1 cellular context compared by ENCODE assay signal in the genomic region with DNA sequence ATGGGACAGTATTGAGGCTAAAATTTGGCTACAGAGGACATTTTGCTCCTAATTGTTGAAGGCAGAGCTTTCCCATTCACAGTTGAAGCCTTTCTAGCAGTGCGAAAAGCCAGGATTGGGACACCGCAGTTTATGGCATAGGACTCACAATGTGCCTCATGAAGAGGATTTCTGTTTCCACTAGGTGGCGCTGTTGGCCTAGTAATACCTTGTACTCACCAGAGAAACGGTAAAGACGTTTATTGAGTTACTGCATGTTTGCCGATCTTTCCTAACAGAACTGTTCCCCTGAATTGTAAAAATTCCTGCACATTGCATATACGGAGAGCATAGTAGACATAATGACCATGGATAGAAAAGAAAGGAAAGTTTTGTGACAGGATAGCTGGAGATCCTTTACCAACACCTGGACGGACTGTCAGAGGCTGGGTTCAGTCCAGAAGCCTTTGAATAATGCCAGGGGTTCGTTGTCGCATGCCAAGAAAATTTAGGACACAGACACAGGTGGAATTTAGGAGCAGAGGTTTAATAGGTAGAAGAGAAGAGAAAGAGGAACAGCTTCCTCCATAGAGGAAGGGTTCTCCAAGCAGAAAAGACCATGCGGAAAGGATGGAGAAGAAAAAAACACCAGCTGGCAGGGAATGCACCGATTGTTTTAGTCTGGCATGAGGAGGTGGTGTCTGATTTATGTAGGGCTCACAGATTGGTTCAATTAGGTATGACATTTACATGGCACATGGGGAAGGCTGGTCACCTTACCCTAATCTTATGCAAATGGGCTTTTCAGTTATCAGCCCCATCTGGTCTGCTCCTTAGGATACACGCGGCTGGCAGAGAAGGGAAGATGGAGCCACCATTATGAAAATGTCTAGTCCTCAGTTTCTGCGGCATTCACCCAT.
TF ChIP-seq lines count a peak whose summit lies in the region.

No MANE protein-coding gene starts in this region.

TF ChIP-seq in HepG2, 621 proteins besides CTCF, POLR2A, EP300 and RAD21:
- TF ChIP-seq STAG1 (CRISPR knock-in tag; IDR thresholded peaks at IDR 0.05) (peak; percentile 63), MIER3 (CRISPR knock-in tag; IDR thresholded peaks at IDR 0.05; ENCODE audit: borderline replicate concordance) (no peak)
